Comparison of ENCODE assay signal across 22 cellular contexts in genomic region chr2:25039126-25039525, GRCh38.
"Had no signal": no experiment of that assay in that cellular context is flagged by ENCODE, and none has a peak within 500 bp of the region (broad histone marks: within the 10 kb centered on the region; RNA-seq: fewer than 3 reads in every experiment).

No MANE protein-coding gene starts in this region.

- H3K4me2 ChIP-seq: neural progenitor cell had no signal

- H3K9me3 ChIP-seq: ovary, psoas muscle, right lobe of liver, sigmoid colon, stomach, thoracic aorta, thyroid gland, tibial nerve, upper lobe of right lung, vagina had no signal

- H3K79me2 ChIP-seq: parathyroid adenoma had no signal

- H2AFZ ChIP-seq: neural progenitor cell, parathyroid adenoma had no signal

- H3K4me1 ChIP-seq: parathyroid adenoma had no signal

- H3K36me3 ChIP-seq: neural progenitor cell, ovary, right lobe of liver, sigmoid colon, stomach, thoracic aorta, thyroid gland, upper lobe of right lung, vagina had no signal

- H3K9ac ChIP-seq: neural progenitor cell, parathyroid adenoma had no signal

- H3K27ac ChIP-seq: neural progenitor cell, ovary, parathyroid adenoma, psoas muscle, right lobe of liver, sigmoid colon, stomach, thoracic aorta, thyroid gland, tibial nerve, upper lobe of right lung, vagina had no signal

- H3K27me3 ChIP-seq: ovary, right lobe of liver, sigmoid colon, thyroid gland, tibial nerve, vagina had no signal

- DNase-seq: natural killer cell; occipital lobe; ovary; psoas muscle; right cardiac atrium; right lobe of liver; sigmoid colon; small intestine; stimulated activated CD4-positive, alpha-beta T cell treated with anti-CD3 and anti-CD28 coated beads, Interleukin-15, amount 100 ng/mL, for 24 hours; stimulated activated CD4-positive, alpha-beta T cell treated with anti-CD3 and anti-CD28 coated beads, Interleukin-2, amount 100 ng/mL, for 24 hours; stimulated activated CD4-positive, alpha-beta T cell treated with anti-CD3 and anti-CD28 coated beads, Interleukin-2, amount 100 ng/mL, for 48 hours; stimulated activated CD4-positive, alpha-beta T cell treated with anti-CD3 and anti-CD28 coated beads, Interleukin-4, amount 100 ng/mL, for 24 hours; stimulated activated naive B cell treated with anti-CD40 and anti-IgM and Interleukin-4, amounts not matched to agents 10 μg/mL and 1 μg/mL and 100 μg/mL, for 72 hours; stimulated activated naive CD4-positive, alpha-beta T cell treated with Interleukin-2 at 50 U/mL for 16 hours; stomach; thyroid gland; upper lobe of right lung had no signal

- H3K4me3 ChIP-seq: neural progenitor cell, ovary, psoas muscle, right lobe of liver, sigmoid colon, stomach, thoracic aorta, thyroid gland, tibial nerve, upper lobe of right lung, vagina had no signal
